15 cellular contexts compared by ENCODE assay signal in the genomic region with DNA sequence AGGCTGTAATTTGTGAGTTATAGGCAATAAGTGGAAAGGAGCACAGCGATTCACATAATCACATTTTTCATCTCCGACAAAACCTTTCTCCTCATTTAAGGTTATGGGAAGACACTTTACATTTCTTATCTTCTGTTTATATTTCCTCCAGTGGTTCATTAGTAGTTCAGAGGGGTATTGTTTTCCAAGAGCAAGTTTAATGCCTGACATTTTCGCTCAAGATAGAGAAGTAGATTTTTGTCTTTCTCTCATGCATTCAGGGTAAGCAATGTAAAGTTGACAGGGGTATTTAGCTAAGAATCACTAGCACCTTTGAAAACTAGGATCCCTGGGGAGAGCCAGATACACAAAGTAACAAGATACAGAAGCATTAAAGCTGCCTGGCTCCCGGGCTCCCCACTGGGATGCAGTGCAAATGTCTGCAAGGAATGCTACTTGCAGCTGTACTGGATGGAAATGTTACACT.
DNase-seq lines count a peak whose midpoint lies in the region; ATAC-seq and TF ChIP-seq lines count a peak whose summit lies in the region.
"Had no signal": no experiment of that assay in that cellular context is flagged by ENCODE, and none has a peak within 500 bp of the region (broad histone marks: within the 10 kb centered on the region; RNA-seq: fewer than 3 reads in every experiment).

No MANE protein-coding gene starts in this region.

- H3K36me3 Mint-ChIP-seq in glutamatergic neuron (ENCODE audit: unreplicated experiment) (no peaks in the 10 kb centered on the region), CD14-positive monocyte (peaks cover 8 to 18% of the 10 kb centered on the region in 2 donors)

- intact Hi-C loops in uterus (cut with DNase I; ENCODE audit: low total_unique reads) (no loop called here), CD14-positive monocyte (cut with micrococcal nuclease) (no loop called here)

- no peak overlapping the region for H3K4me3 ChIP-seq in cardiac muscle cell
- no peak overlapping the region for H3K4me3 ChIP-seq in right atrium auricular region
- no peak overlapping the region for H3K4me3 ChIP-seq in uterus
- H3K4me3 ChIP-seq: tibial artery had no signal

- peak overlapping the region; percentile 32 for H3K27ac ChIP-seq in cardiac muscle cell
- H3K27ac ChIP-seq in right atrium auricular region: no peak overlapping the region
- peak overlapping the region; percentile 3 to 52 for H3K27ac ChIP-seq in uterus
- H3K27ac ChIP-seq: tibial artery had no signal

- H3K4me1 Mint-ChIP-seq in glutamatergic neuron (ENCODE audit: low read depth, unreplicated experiment) (peaks cover 51% of the 10 kb centered on the region), CD14-positive monocyte (peaks cover 8% of the 10 kb centered on the region)

- ATAC-seq in GM18868 (IDR thresholded peaks at IDR 0.05; ENCODE audit: unreplicated experiment): no peak
- ATAC-seq: effector memory CD8-positive, alpha-beta T cell; sciatic nerve had no signal

- TF ChIP-seq POLR2A in uterus (IDR thresholded peaks at IDR 0.05): no peak

- no peaks in the 10 kb centered on the region for H3K36me3 ChIP-seq in cardiac muscle cell
- no peaks in the 10 kb centered on the region for H3K36me3 ChIP-seq in right atrium auricular region
- H3K36me3 ChIP-seq in uterus: no peaks in the 10 kb centered on the region
- H3K36me3 ChIP-seq: tibial artery had no signal

- H3K27ac Mint-ChIP-seq in glutamatergic neuron (ENCODE audit: unreplicated experiment) (peak overlapping the region; percentile 89), CD14-positive monocyte (no peak overlapping the region)
- H3K27ac Mint-ChIP-seq: activated naive CD8-positive, alpha-beta T cell treated with anti-CD3 and anti-CD28 coated beads for 36 hours; activated T-cell treated with anti-CD3 and anti-CD28 coated beads, Interleukin-2, amount 50 U/mL, for 24 hours; effector memory CD8-positive, alpha-beta T cell had no signal

- peaks cover 11% of the 10 kb centered on the region for H3K4me1 ChIP-seq in cardiac muscle cell (ENCODE audit: low read depth)
- H3K4me1 ChIP-seq in right atrium auricular region: peaks cover 0 to 6% of the 10 kb centered on the region in 2 donors
- H3K4me1 ChIP-seq in uterus: no peaks in the 10 kb centered on the region
- H3K4me1 ChIP-seq: tibial artery had no signal

- H3K9me3 ChIP-seq in cardiac muscle cell (ENCODE audit: low read depth) (no peaks in the 10 kb centered on the region), right atrium auricular region (no peaks in the 10 kb centered on the region), uterus (no peaks in the 10 kb centered on the region)
- H3K9me3 ChIP-seq: tibial artery had no signal

- peak in 1 of 2 donors; percentile 17 for DNase-seq in cardiac muscle cell (ENCODE audit: low read depth in 1 of 2, low spot score in 1 of 2)
- DNase-seq in right atrium auricular region (ENCODE audit: low spot score): no peak
- DNase-seq in NCI-H2171 treated with DMSO at 0.1 percent for 48 hours (lab: John Stamatoyannopoulos, UW): peak; percentile 93
- DNase-seq in glutamatergic neuron: peak; percentile 52
- no peak for DNase-seq in uterus
- DNase-seq in CD14-positive monocyte (ENCODE audit: low spot score): no peak
- no peak for DNase-seq in C1 segment of cervical spinal cord (lab: John Stamatoyannopoulos, UW)
- DNase-seq: activated CD4-positive, alpha-beta T cell treated with anti-CD3 and anti-CD28 coated beads for 4 hours; activated naive CD8-positive, alpha-beta T cell treated with anti-CD3 and anti-CD28 coated beads for 36 hours; activated T-cell treated with anti-CD3 and anti-CD28 coated beads, Interleukin-2, amount 50 U/mL, for 24 hours; effector memory CD8-positive, alpha-beta T cell; stimulated activated CD4-positive, alpha-beta T cell treated with anti-CD3 and anti-CD28 coated beads, Interleukin-2, amount 100 ng/mL, for 48 hours; tibial artery had no signal

- TF ChIP-seq CTCF in cardiac muscle cell (IDR thresholded peaks at IDR 0.05; ENCODE audit: low read depth, low read length) (no peak), right atrium auricular region (IDR thresholded peaks at IDR 0.05) (no peak), glutamatergic neuron (IDR thresholded peaks at IDR 0.05; ENCODE audit: partially characterized antibody, unreplicated experiment) (no peak), uterus (IDR thresholded peaks at IDR 0.05) (no peak), CD14-positive monocyte (IDR thresholded peaks at IDR 0.05) (no peak)

- H3K27me3 Mint-ChIP-seq in glutamatergic neuron (ENCODE audit: unreplicated experiment) (peaks cover 13% of the 10 kb centered on the region), CD14-positive monocyte (ENCODE audit: low read depth in 3 of 3) (peaks cover 0 to 1% (median 1%) of the 10 kb centered on the region in 3 donors)
- H3K27me3 Mint-ChIP-seq: activated naive CD8-positive, alpha-beta T cell treated with anti-CD3 and anti-CD28 coated beads for 36 hours; activated T-cell treated with anti-CD3 and anti-CD28 coated beads, Interleukin-2, amount 50 U/mL, for 24 hours; effector memory CD8-positive, alpha-beta T cell had no signal

- H3K27me3 ChIP-seq in cardiac muscle cell: no peaks in the 10 kb centered on the region
- H3K27me3 ChIP-seq in right atrium auricular region: no peaks in the 10 kb centered on the region
- H3K27me3 ChIP-seq in uterus: no peaks in the 10 kb centered on the region
- H3K27me3 ChIP-seq: tibial artery had no signal

- H3K4me3 Mint-ChIP-seq in glutamatergic neuron (ENCODE audit: unreplicated experiment): peak overlapping the region; percentile 67
- H3K4me3 Mint-ChIP-seq in CD14-positive monocyte: no peak overlapping the region
- H3K4me3 Mint-ChIP-seq: activated naive CD8-positive, alpha-beta T cell treated with anti-CD3 and anti-CD28 coated beads for 36 hours; activated T-cell treated with anti-CD3 and anti-CD28 coated beads, Interleukin-2, amount 50 U/mL, for 24 hours; effector memory CD8-positive, alpha-beta T cell had no signal

- H3K9me3 Mint-ChIP-seq in glutamatergic neuron (ENCODE audit: unreplicated experiment) (peaks cover 8% of the 10 kb centered on the region), CD14-positive monocyte (no peaks in the 10 kb centered on the region)
- H3K9me3 Mint-ChIP-seq: activated naive CD8-positive, alpha-beta T cell treated with anti-CD3 and anti-CD28 coated beads for 36 hours; activated T-cell treated with anti-CD3 and anti-CD28 coated beads, Interleukin-2, amount 50 U/mL, for 24 hours; effector memory CD8-positive, alpha-beta T cell had no signal

Comparison
In these comparisons a context has a peak if more than half of its experiments do, and no peak if none do; other contexts are left out.
1. H3K27ac ChIP-seq: peak in cardiac muscle cell (single experiment) and uterus (2 of 2); none in right atrium auricular region (0 of 2).
2. DNase-seq: peak in NCI-H2171 treated with DMSO at 0.1 percent for 48 hours (single experiment) and glutamatergic neuron (single experiment); none in right atrium auricular region (single experiment), uterus (0 of 2), CD14-positive monocyte (single experiment) and C1 segment of cervical spinal cord (0 of 14).